1 cellular context compared by ENCODE assay signal in genomic region chr19:56112313-56112709, GRCh38.
A peak's percentile ranks its signal among the peaks of the same experiment; 100 is the strongest.
TF ChIP-seq lines count a peak whose summit lies in the region.

No MANE protein-coding gene starts in this region.

TF ChIP-seq in HepG2, 621 proteins besides CTCF, POLR2A, EP300 and RAD21:
- TF ChIP-seq FIP1L1 (IDR thresholded peaks at IDR 0.05; ENCODE audit: borderline replicate concordance, insufficient read depth, low read depth, low read length) = no peak
- TF ChIP-seq SNAPC5 (CRISPR knock-in tag; IDR thresholded peaks at IDR 0.05; ENCODE audit: borderline replicate concordance) = no peak
- no peak for TF ChIP-seq NFYB (CRISPR knock-in tag; IDR thresholded peaks at IDR 0.05)
- peak; percentile 42; the same call in 1 of the 2 replicates for TF ChIP-seq ZNF770 (CRISPR knock-in tag; IDR thresholded peaks at IDR 0.05)
- no peak for TF ChIP-seq TCF12 (IDR thresholded peaks at IDR 0.05)
- TF ChIP-seq TCF12 (CRISPR knock-in tag; IDR thresholded peaks at IDR 0.05) = no peak
- TF ChIP-seq WIZ (CRISPR knock-in tag; IDR thresholded peaks at IDR 0.05) = no peak
